In the genomic region with DNA sequence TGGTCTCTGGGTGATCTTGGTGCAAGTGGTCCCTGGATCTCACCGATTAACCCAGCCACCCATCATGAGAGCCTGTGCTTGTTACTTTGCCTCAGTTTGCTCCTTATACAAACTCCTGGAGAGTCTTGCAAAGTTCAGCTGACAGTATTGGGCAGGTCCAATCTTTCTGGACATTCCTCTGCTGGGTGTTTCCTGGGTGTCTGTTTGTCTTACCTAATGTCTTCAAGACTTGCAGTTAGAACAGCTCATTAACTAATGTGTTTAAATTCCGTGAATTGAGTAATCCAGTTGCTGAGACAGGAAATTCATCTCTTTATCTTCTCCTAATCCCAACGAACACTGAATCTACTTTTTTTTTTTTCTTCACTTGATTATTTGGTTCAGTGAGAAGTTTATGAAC, we compare ENCODE assay signal across 16 cellular contexts. TPM values are rescaled to one million over a fixed set of nuclear protein-coding genes. Genes with fewer than 3 reads are reported as not detected.
DNase-seq lines count a peak whose midpoint lies in the region; ATAC-seq, FAIRE-seq and TF ChIP-seq lines count a peak whose summit lies in the region.
"Had no signal": no experiment of that assay in that cellular context is flagged by ENCODE, and none has a peak within 500 bp of the region (broad histone marks: within the 10 kb centered on the region; RNA-seq: fewer than 3 reads in every experiment).

No MANE protein-coding gene starts in this region.

- H3K9me2 ChIP-seq in PC-3 (replicated peaks; ENCODE audit: low read length), result no peaks in the 10 kb centered on the region

- no peak overlapping the region for H3K27ac ChIP-seq in PC-3 (ENCODE audit: low read length)
- H3K27ac ChIP-seq in esophagus (ENCODE audit: low read depth in 2 of 2, low read length in 1 of 2), result peak overlapping the region; percentile 71 to 78
- H3K27ac ChIP-seq in ascending aorta, result no peak overlapping the region
- H3K27ac ChIP-seq: vagina had no signal

- CTCF ChIA-PET in PC-3 (lab: Charles Lee), result interaction anchor here (0.7 kb wide), 1 partner anchor 76 kb away, joined by 4 read pairs; no protein-coding TSS in a partner anchor

- FAIRE-seq in D721Med (lab: Jason Lieb, UNC), result peak; percentile 44

- no peak overlapping the region for H3K4me2 ChIP-seq in PC-3 (ENCODE audit: low read length)

- H3K27me3 ChIP-seq in PC-3 (ENCODE audit: low read length) (no peaks in the 10 kb centered on the region), esophagus (ENCODE audit: control insufficient read depth in 1 of 2, insufficient read depth in 2 of 2, low read length in 2 of 2) (no peaks in the 10 kb centered on the region), ascending aorta (no peaks in the 10 kb centered on the region)
- H3K27me3 ChIP-seq: vagina had no signal

- no peaks in the 10 kb centered on the region for H3K9me3 Mint-ChIP-seq in nephron progenitor cell
- H3K9me3 Mint-ChIP-seq: stimulated activated naive B cell treated with anti-CD40 and anti-IgM and Interleukin-4, amounts not matched to agents 10 μg/mL and 1 μg/mL and 100 μg/mL, for 72 hours had no signal

- H3K27ac Mint-ChIP-seq in nephron progenitor cell, result no peak overlapping the region
- H3K27ac Mint-ChIP-seq: stimulated activated naive B cell treated with anti-CD40 and anti-IgM and Interleukin-4, amounts not matched to agents 10 μg/mL and 1 μg/mL and 100 μg/mL, for 72 hours had no signal

- peak overlapping the region; percentile 2 for H3K4me3 Mint-ChIP-seq in nephron progenitor cell
- H3K4me3 Mint-ChIP-seq: stimulated activated naive B cell treated with anti-CD40 and anti-IgM and Interleukin-4, amounts not matched to agents 10 μg/mL and 1 μg/mL and 100 μg/mL, for 72 hours had no signal

- no peaks in the 10 kb centered on the region for H3K36me3 ChIP-seq in PC-3 (ENCODE audit: low read depth, low read length)
- no peaks in the 10 kb centered on the region for H3K36me3 ChIP-seq in esophagus (ENCODE audit: control insufficient read depth in 2 of 2, insufficient read depth in 2 of 2, low read length in 1 of 2)
- H3K36me3 ChIP-seq in ascending aorta, result no peaks in the 10 kb centered on the region
- H3K36me3 ChIP-seq: vagina had no signal

- no peak overlapping the region for H3K4me3 ChIP-seq in PC-3 (ENCODE audit: low read length)
- no peak overlapping the region for H3K4me3 ChIP-seq in esophagus (ENCODE audit: low read depth in 1 of 2, low read length in 2 of 2)
- no peak overlapping the region for H3K4me3 ChIP-seq in ascending aorta
- H3K4me3 ChIP-seq: skin epidermis, vagina had no signal

- WGBS in esophagus, 2 donors, result 41 to 47% methylated on average over 3 of the region's 3 CpGs

- DNase-seq in D721Med (ENCODE audit: insufficient read length, low spot score) (no peak), PC-3 (peak; percentile 22), nephron progenitor cell (no peak), amniotic stem cell (lab: John Stamatoyannopoulos, UW) (no peak), ascending aorta (ENCODE audit: low spot score in 2 of 2) (no peak)
- DNase-seq: activated CD4-positive, CD25-positive, alpha-beta regulatory T cell; activated gamma-delta T cell treated with Interleukin-2 at 50 U/mL for 16 hours; H7; NCI-H146; stimulated activated naive B cell treated with anti-CD40 and anti-IgM and Interleukin-4, amounts not matched to agents 10 μg/mL and 1 μg/mL and 100 μg/mL, for 72 hours had no signal

- no TSS peak for BruUV-seq in PC-3 (replicated peaks; lab: Mats Ljungman, UMichigan)

- no peaks in the 10 kb centered on the region for H4K20me1 ChIP-seq in PC-3 (ENCODE audit: low read length)

- no peak overlapping the region for H2AFZ ChIP-seq in PC-3 (ENCODE audit: low read length)

- no peak overlapping the region for H3K9ac ChIP-seq in PC-3 (ENCODE audit: low read length)

- H3K9me3 ChIP-seq in PC-3 (ENCODE audit: low read length), result no peaks in the 10 kb centered on the region
- no peaks in the 10 kb centered on the region for H3K9me3 ChIP-seq in esophagus (ENCODE audit: control insufficient read depth in 2 of 2, insufficient read depth in 1 of 2, low read depth in 1 of 2, low read length in 1 of 2)
- H3K9me3 ChIP-seq in ascending aorta, result no peaks in the 10 kb centered on the region
- H3K9me3 ChIP-seq: vagina had no signal

- H3F3A ChIP-seq in PC-3 (ENCODE audit: low read length, unreplicated experiment), result no peaks in the 10 kb centered on the region

- ATAC-seq in PC-3 (peak; percentile 42; the same call in 1 of the 2 replicates), GM19324 (IDR thresholded peaks at IDR 0.05; ENCODE audit: low FRiP score, unreplicated experiment) (no peak)
- no peak for ATAC-seq in activated CD4-positive, CD25-positive, alpha-beta regulatory T cell treated with anti-CD3 and anti-CD28 coated beads, Interleukin-2, amount 50 U/mL, for 24 hours
- ATAC-seq: stimulated activated naive B cell treated with anti-CD40 and anti-IgM and Interleukin-4, amounts not matched to agents 10 μg/mL and 1 μg/mL and 100 μg/mL, for 72 hours had no signal

- peaks cover 5% of the 10 kb centered on the region; the same call in 1 of the 2 replicates for H3K4me1 ChIP-seq in PC-3 (ENCODE audit: insufficient read depth, low read length)
- no peaks in the 10 kb centered on the region for H3K4me1 ChIP-seq in esophagus (ENCODE audit: control insufficient read depth in 2 of 2, insufficient read depth in 2 of 2, low read length in 1 of 2)
- H3K4me1 ChIP-seq in ascending aorta, result no peaks in the 10 kb centered on the region

- POLR2A ChIA-PET in PC-3 (lab: Charles Lee; ENCODE audit: unreplicated experiment), result no interaction called here

- H3K36me3 Mint-ChIP-seq in nephron progenitor cell (ENCODE audit: low read depth), result no peaks in the 10 kb centered on the region
- H3K36me3 Mint-ChIP-seq: stimulated activated naive B cell treated with anti-CD40 and anti-IgM and Interleukin-4, amounts not matched to agents 10 μg/mL and 1 μg/mL and 100 μg/mL, for 72 hours had no signal

- H3K4me1 Mint-ChIP-seq in nephron progenitor cell, result peaks cover 7% of the 10 kb centered on the region
- H3K4me1 Mint-ChIP-seq: stimulated activated naive B cell treated with anti-CD40 and anti-IgM and Interleukin-4, amounts not matched to agents 10 μg/mL and 1 μg/mL and 100 μg/mL, for 72 hours had no signal

- H3K79me2 ChIP-seq in PC-3 (ENCODE audit: low read length), result no peaks in the 10 kb centered on the region

- H3K27me3 Mint-ChIP-seq in nephron progenitor cell (ENCODE audit: low read depth, poor library complexity), result peaks cover 37% of the 10 kb centered on the region
- H3K27me3 Mint-ChIP-seq: stimulated activated naive B cell treated with anti-CD40 and anti-IgM and Interleukin-4, amounts not matched to agents 10 μg/mL and 1 μg/mL and 100 μg/mL, for 72 hours had no signal

- intact Hi-C loops in PC-3 (cut with micrococcal nuclease) (no loop called here), ascending aorta (cut with DNase I) (no loop called here)

- TF ChIP-seq CTCF in D721Med (IDR thresholded peaks at IDR 0.05; ENCODE audit: insufficient read depth, missing control alignments), result no peak
- no peak for TF ChIP-seq CTCF in PC-3 (conservative IDR thresholded peaks at IDR 0.05; ENCODE audit: low read depth, low read length)
- TF ChIP-seq CTCF in nephron progenitor cell (IDR thresholded peaks at IDR 0.05), result no peak
- no peak for TF ChIP-seq CTCF in ascending aorta (IDR thresholded peaks at IDR 0.05)

RNA-seq across cellular contexts. Expression of a gene that starts 20.6 kb away (rescaled TPM):
- 1.6 and 2.9 TPM in 2 replicates for total RNA-seq in PC-3 (2014; rRNA removed)
- 10 to 100 TPM in 1 of 2 donors, 1 to 10 TPM in 1; 9.1 to 11.1 TPM for polyA plus RNA-seq in esophagus
- total RNA-seq in ascending aorta, result not detected

RNA-seq across cellular contexts. Expression of a gene that starts 28.7 kb away (rescaled TPM):
- total RNA-seq in PC-3 (2014; rRNA removed) (0.69 TPM in 1 of 2 replicates, not detected in the other), ascending aorta (not detected)
- polyA plus RNA-seq in esophagus, result under 1 TPM; 0.11 to 0.12 TPM
- total RNA-seq: osteocyte, vagina had no signal

RNA-seq across cellular contexts. Expression of a gene that starts 30.3 kb away (rescaled TPM):
- total RNA-seq in PC-3 (2014; rRNA removed) (53.0 and 77.4 TPM in 2 replicates), ascending aorta (13.5 TPM)
- polyA plus RNA-seq in esophagus, result 10 to 100 TPM; 48.6 to 53.8 TPM

RNA-seq across cellular contexts. Expression of a gene that starts 32.0 kb away (rescaled TPM):
- 53.6 and 61.6 TPM in 2 replicates for total RNA-seq in PC-3 (2014; rRNA removed)
- 100 to 1,000 TPM; 140 to 289 TPM for polyA plus RNA-seq in esophagus
- total RNA-seq in ascending aorta, result 9.0 TPM
- total RNA-seq: H7 had no signal

Comparison
In these comparisons a context has a peak if more than half of its experiments do, and no peak if none do; other contexts are left out.
1. H3K27ac ChIP-seq: peak in esophagus (2 of 2); none in PC-3 (single experiment) and ascending aorta (0 of 2).